In genomic region chr1:204130989-204131892, GRCh38 we compare ENCODE assay signal across 11 cellular contexts. TPM values are rescaled to one million over a fixed set of nuclear protein-coding genes. Genes with fewer than 3 reads are reported as not detected.
DNase-seq lines count a peak whose midpoint lies in the region; ATAC-seq, FAIRE-seq and TF ChIP-seq lines count a peak whose summit lies in the region.
"Had no signal": no experiment of that assay in that cellular context is flagged by ENCODE, and none has a peak within 500 bp of the region (broad histone marks: within the 10 kb centered on the region; RNA-seq: fewer than 3 reads in every experiment).

No MANE protein-coding gene starts in this region.

- H3K27ac Mint-ChIP-seq in brain, result peak overlapping the region in 4 of 5 experiments; percentile 42 to 89 (median 76)
- H3K27ac Mint-ChIP-seq: CD4-positive, CD25-positive, alpha-beta regulatory T cell had no signal

- peak overlapping the region; percentile 14 to 42; a peak in 2 of 6 replicates for H3K27ac ChIP-seq in A549

- no peak for ATAC-seq in A549
- peak; percentile 2 for ATAC-seq in left lobe of liver
- ATAC-seq in HG03432 (IDR thresholded peaks at IDR 0.05; ENCODE audit: unreplicated experiment), result no peak

- peaks cover 31% of the 10 kb centered on the region for H3K4me1 ChIP-seq in A549

- peak overlapping the region; percentile 3; the same call in 1 of the 3 replicates for H3K4me2 ChIP-seq in A549

- no peaks in the 10 kb centered on the region for H3K9me3 Mint-ChIP-seq in brain
- H3K9me3 Mint-ChIP-seq: CD4-positive, CD25-positive, alpha-beta regulatory T cell had no signal

- POLR2A ChIA-PET in A549 (lab: Yijun Ruan, JAX), result interaction anchor here (1.0 to 3.9 kb wide), 2 partner anchors 21 to 259 kb away, joined by 4 to 40 read pairs; partner anchors contain the start of gene ETNK2

- no peak overlapping the region for H3K4me3 Mint-ChIP-seq in brain
- H3K4me3 Mint-ChIP-seq: CD4-positive, CD25-positive, alpha-beta regulatory T cell had no signal

- WGBS in A549 (ENCODE audit: missing lambda C conversion rate), result 51% methylated on average over 9 of the region's 11 CpGs

- no peak for TF ChIP-seq EP300 in A549 (IDR thresholded peaks at IDR 0.05)

- CTCF ChIA-PET in A549 (lab: Yijun Ruan, JAX), result interaction anchor here (1.0 to 32.2 kb wide), 10 partner anchors 8 to 285 kb away, joined by 3 to 757 read pairs (median 23); partner anchors contain the start of gene SNRPE

- FAIRE-seq in A549 (lab: Jason Lieb, UNC), result no peak

- TF ChIP-seq CTCF in A549 (IDR thresholded peaks at IDR 0.05) (no peak), brain (conservative IDR thresholded peaks at IDR 0.05) (no peak)

- TF ChIP-seq RAD21 in A549 (conservative IDR thresholded peaks at IDR 0.05 in 1 of 2, IDR thresholded peaks at IDR 0.05 in 1 of 2), result no peak

- DNase-seq in A549 (ENCODE audit: low read depth in 1 of 2, low spot score in 1 of 2) (peak in 1 of 2 experiments; percentile 25), HS-27A (ENCODE audit: low read depth) (peak; percentile 74), left lobe of liver (ENCODE audit: low spot score) (no peak), NCI-H2171 (lab: John Stamatoyannopoulos, UW) (no peak), NCI-H128 (lab: John Stamatoyannopoulos, UW; ENCODE audit: unreplicated experiment) (no peak), NCI-H2196 treated with DMSO at 0.1 percent for 48 hours (lab: John Stamatoyannopoulos, UW; ENCODE audit: unreplicated experiment) (no peak)
- DNase-seq: activated T-cell treated with anti-CD3 and anti-CD28 coated beads, Interleukin-2, amount 50 U/mL, for 1 hour; CD4-positive, CD25-positive, alpha-beta regulatory T cell; stimulated activated CD4-positive, alpha-beta T cell treated with anti-CD3 and anti-CD28 coated beads, Interleukin-15, amount 100 ng/mL, for 24 hours had no signal

- H3K4me3 ChIP-seq in A549, result no peak overlapping the region

- TF ChIP-seq POLR2A in A549 (IDR thresholded peaks at IDR 0.05; ENCODE audit: low read length), result no peak

- peaks cover 49% of the 10 kb centered on the region for H3K4me1 Mint-ChIP-seq in brain

- H3K36me3 Mint-ChIP-seq in brain, result peaks cover 7% of the 10 kb centered on the region
- H3K36me3 Mint-ChIP-seq: CD4-positive, CD25-positive, alpha-beta regulatory T cell had no signal

- H3K9me3 ChIP-seq in A549, result no peaks in the 10 kb centered on the region

- peaks cover 4% of the 10 kb centered on the region for H3K27me3 Mint-ChIP-seq in brain

TF ChIP-seq in A549, 52 proteins besides CTCF, POLR2A, EP300 and RAD21:
- TF ChIP-seq MAFK (IDR thresholded peaks at IDR 0.05; ENCODE audit: partially characterized antibody) (no peak), BCL3 (IDR thresholded peaks at IDR 0.05) (no peak), ZC3H11A (IDR thresholded peaks at IDR 0.05) (no peak), JUN (IDR thresholded peaks at IDR 0.05) (no peak), FOSL2 (IDR thresholded peaks at IDR 0.05) (no peak), FOSL2 (CRISPR knock-in tag; IDR thresholded peaks at IDR 0.05) (no peak)

RNA-seq across cellular contexts. Expression of gene ETNK2, which starts 20.6 kb away (rescaled TPM):
- 5.1 and 5.2 TPM in 2 replicates for polyA plus RNA-seq in A549 (2011; rRNA removed)
- polyA plus RNA-seq in A549 (2012; cell fraction: cytosol; rRNA removed), result 2.7 and 4.5 TPM in 2 replicates
- polyA plus RNA-seq in A549 (2012; cell fraction: nucleus; rRNA removed), result 2.1 and 3.5 TPM in 2 replicates
- polyA plus RNA-seq in A549 (2017; fragmentation: RNase III; extraction: RNeasy Plus Mini Kit Qiagen cat#74134 plus additional on column Dnase treatment), result 2.3 to 3.5 TPM (median 3.4 TPM) in 3 replicates
- polyA minus RNA-seq in A549 (2011; rRNA and poly(A)+ RNA removed), result 5.1 and 6.7 TPM in 2 replicates
- polyA plus RNA-seq in brain (ENCODE audit: insufficient read depth, low read depth, low replicate concordance), result 27.1 TPM
- 213 TPM for total RNA-seq in left lobe of liver

RNA-seq across cellular contexts. Expression of gene REN, which starts 34.9 kb away (rescaled TPM):
- not detected in 2 replicates for polyA plus RNA-seq in A549 (2011; rRNA removed)
- not detected in 2 replicates for polyA plus RNA-seq in A549 (2012; cell fraction: cytosol; rRNA removed)
- not detected in 2 replicates for polyA plus RNA-seq in A549 (2012; cell fraction: nucleus; rRNA removed)
- not detected in 3 replicates for polyA plus RNA-seq in A549 (2017; fragmentation: RNase III; extraction: RNeasy Plus Mini Kit Qiagen cat#74134 plus additional on column Dnase treatment)
- not detected in 2 replicates for polyA minus RNA-seq in A549 (2011; rRNA and poly(A)+ RNA removed)
- polyA plus RNA-seq in brain (ENCODE audit: insufficient read depth, low read depth, low replicate concordance), result 0.31 TPM
- total RNA-seq in left lobe of liver, result 0.20 TPM
- total RNA-seq: CD4-positive, CD25-positive, alpha-beta regulatory T cell had no signal
- polyA plus RNA-seq: CD4-positive, CD25-positive, alpha-beta regulatory T cell had no signal

RNA-seq across cellular contexts. Expression of gene SOX13, which starts 58.3 kb away (rescaled TPM):
- polyA plus RNA-seq in A549 (2011; rRNA removed), result 9.8 TPM in 2 replicates
- polyA plus RNA-seq in A549 (2012; cell fraction: cytosol; rRNA removed), result 12.0 and 16.0 TPM in 2 replicates
- polyA plus RNA-seq in A549 (2012; cell fraction: nucleus; rRNA removed), result 39.1 and 39.4 TPM in 2 replicates
- polyA plus RNA-seq in A549 (2017; fragmentation: RNase III; extraction: RNeasy Plus Mini Kit Qiagen cat#74134 plus additional on column Dnase treatment), result 6.8 to 7.3 TPM (median 7.0 TPM) in 3 replicates
- polyA minus RNA-seq in A549 (2011; rRNA and poly(A)+ RNA removed), result 15.7 and 17.6 TPM in 2 replicates
- polyA plus RNA-seq in brain (ENCODE audit: insufficient read depth, low read depth, low replicate concordance), result 70.2 TPM
- 33.8 TPM for total RNA-seq in left lobe of liver
- polyA plus RNA-seq: CD4-positive, CD25-positive, alpha-beta regulatory T cell had no signal
